Comparison of ENCODE assay signal across 16 cellular contexts in genomic region chr11:116719102-116719501, GRCh38. TPM values are rescaled to one million over a fixed set of nuclear protein-coding genes. Genes with fewer than 3 reads are reported as not detected.
DNase-seq lines count a peak whose midpoint lies in the region; ATAC-seq, FAIRE-seq and TF ChIP-seq lines count a peak whose summit lies in the region.
"Had no signal": no experiment of that assay in that cellular context is flagged by ENCODE, and none has a peak within 500 bp of the region (broad histone marks: within the 10 kb centered on the region; RNA-seq: fewer than 3 reads in every experiment).

No MANE protein-coding gene starts in this region.

- BruUV-seq in K562 (replicated peaks; lab: Mats Ljungman, UMichigan): no TSS peak

- no peak for TF ChIP-seq CTCF in K562 (IDR thresholded peaks at IDR 0.05 in 2 of 3, conservative IDR thresholded peaks at IDR 0.05 in 1 of 3; ENCODE audit: insufficient read depth in 2 of 3, low read depth in 1 of 3, low read length in 3 of 3)
- TF ChIP-seq CTCF in gastroesophageal sphincter (IDR thresholded peaks at IDR 0.05): no peak

- DNase-seq in Daoy (ENCODE audit: low read depth) (peak; percentile 16), NCI-H146 (lab: John Stamatoyannopoulos, UW) (peak; percentile 78), K562 (ENCODE audit: extremely low read depth in 1 of 4, low spot score in 3 of 4) (no peak), small intestine (peak; percentile 27), NCI-H446 treated with DMSO at 0.1 percent for 48 hours (lab: John Stamatoyannopoulos, UW) (no peak)
- DNase-seq in activated naive CD4-positive, alpha-beta T cell (lab: John Stamatoyannopoulos, UW): no peak
- DNase-seq: ACHN; CD4-positive, alpha-beta T cell; DND-41; H7 had no signal

- no peaks in the 10 kb centered on the region for H3K9me1 ChIP-seq in K562 (ENCODE audit: control insufficient read depth, insufficient read depth, low read length)

- H2AFZ ChIP-seq in K562 (ENCODE audit: low read depth, low read length): no peak overlapping the region
- H2AFZ ChIP-seq: GM23338 had no signal

- H3K9me3 ChIP-seq in K562 (replicated peaks; ENCODE audit: control insufficient read depth, insufficient read depth, low read depth, low read length) (no peaks in the 10 kb centered on the region), small intestine (ENCODE audit: control insufficient read depth, low read depth) (no peaks in the 10 kb centered on the region), gastroesophageal sphincter (peaks cover 0 to under 1% (median 0%) of the 10 kb centered on the region in 3 donors)

- CTCF ChIA-PET in K562 (lab: Yijun Ruan, JAX; ENCODE audit: low intra/inter-chr PET ratio): no interaction called here

- H3K79me2 ChIP-seq in K562 (ENCODE audit: control insufficient read depth, insufficient read depth, low read length): no peaks in the 10 kb centered on the region

- in situ Hi-C loops in K562 (cut with MboI): no loop called here

- no peak overlapping the region for H3K4me3 ChIP-seq in K562
- H3K4me3 ChIP-seq in small intestine (ENCODE audit: low read depth in 1 of 2, low read length in 2 of 2): no peak overlapping the region
- H3K4me3 ChIP-seq in gastroesophageal sphincter: no peak overlapping the region
- H3K4me3 ChIP-seq: GM12878, GM23338 had no signal

- H3K4me1 ChIP-seq in K562 (replicated peaks in 1 of 2; ENCODE audit: control insufficient read depth in 2 of 2, insufficient read depth in 2 of 2, low read length in 2 of 2) (no peaks in the 10 kb centered on the region), small intestine (ENCODE audit: control insufficient read depth in 2 of 2, insufficient read depth in 1 of 2, low read depth in 1 of 2, low read length in 1 of 2) (peaks cover 0 to 1% of the 10 kb centered on the region in 2 donors), gastroesophageal sphincter (no peaks in the 10 kb centered on the region)

- no peak for TF ChIP-seq POLR2A in K562 (conservative IDR thresholded peaks at IDR 0.05)
- no peak for TF ChIP-seq POLR2A in gastroesophageal sphincter (IDR thresholded peaks at IDR 0.05)

- no peak for ATAC-seq in K562
- no peak for ATAC-seq in gastroesophageal sphincter
- ATAC-seq: GM12878, GM23338 had no signal

- 0 out of 2 replicates have a peak, but pooled peaks cover 3% of the 10 kb centered on the region for H4K20me1 ChIP-seq in K562 (replicated peaks; ENCODE audit: control insufficient read depth, insufficient read depth, low read length)

- H3K27me3 ChIP-seq in K562 (ENCODE audit: control insufficient read depth in 2 of 2, insufficient read depth in 2 of 2, low read length in 2 of 2): peaks cover 15 to 56% of the 10 kb centered on the region in 2 experiments; a peak in 4 of 5 replicates
- H3K27me3 ChIP-seq in small intestine (ENCODE audit: control insufficient read depth in 2 of 2, insufficient read depth in 2 of 2, low read length in 2 of 2): no peaks in the 10 kb centered on the region
- peaks cover 4% of the 10 kb centered on the region for H3K27me3 ChIP-seq in gastroesophageal sphincter

- POLR2A ChIA-PET in K562 (lab: Yijun Ruan, JAX): interaction anchor here (0.7 to 1.2 kb wide), 4 partner anchors 28 to 1460 kb away, joined by 3 to 6 read pairs (median 3); no protein-coding TSS in a partner anchor

- TF ChIP-seq RAD21 in K562 (CRISPR knock-in tag; conservative IDR thresholded peaks at IDR 0.05 in 1 of 2, IDR thresholded peaks at IDR 0.05 in 1 of 2): no peak

- H3K36me3 ChIP-seq in K562 (ENCODE audit: control insufficient read depth, insufficient read depth, low read length) (no peaks in the 10 kb centered on the region), small intestine (ENCODE audit: control insufficient read depth in 2 of 2, insufficient read depth in 2 of 2, low read length in 2 of 2) (no peaks in the 10 kb centered on the region), gastroesophageal sphincter (no peaks in the 10 kb centered on the region)

- H3K27ac ChIP-seq in K562 (ENCODE audit: extremely low read depth, low read depth, low read length) (no peak overlapping the region), small intestine (ENCODE audit: low read depth in 1 of 2, low read length in 1 of 2) (no peak overlapping the region), gastroesophageal sphincter (no peak overlapping the region)
- H3K27ac ChIP-seq: KMS-11 had no signal

- intact Hi-C loops in K562 (cut with micrococcal nuclease): no loop called here

- H3K4me2 ChIP-seq in K562 (ENCODE audit: insufficient read depth, low read length): no peak overlapping the region
- H3K4me2 ChIP-seq: GM23338, KMS-11 had no signal

- FAIRE-seq in K562 (lab: Jason Lieb, UNC) (no peak), small intestine (lab: Jason Lieb, UNC) (no peak)
- FAIRE-seq: D721Med, GM12878, GM18507 had no signal

- no peak overlapping the region for H3K9ac ChIP-seq in K562 (ENCODE audit: insufficient read depth in 1 of 2, low read depth in 2 of 2, low read length in 2 of 2)
- H3K9ac ChIP-seq: KMS-11 had no signal

- no peak for TF ChIP-seq EP300 in K562 (IDR thresholded peaks at IDR 0.05; ENCODE audit: low read length)
- no peak for TF ChIP-seq EP300 in gastroesophageal sphincter (IDR thresholded peaks at IDR 0.05)

- 0% methylated on average over 3 of the region's 3 CpGs for WGBS in K562 (ENCODE audit: insufficient coverage, low coverage, missing lambda C conversion rate)
- WGBS in small intestine, 3 donors: 67 to 70% (median 70%) methylated on average over 3 of the region's 3 CpGs
- WGBS in gastroesophageal sphincter (ENCODE audit: low coverage in 1 of 2), 2 donors: no CpG with 5 or more reads among the region's 3 CpGs

TF ChIP-seq in K562, 482 proteins besides CTCF, POLR2A, EP300 and RAD21:
- TF ChIP-seq PATZ1 (CRISPR knock-in tag; IDR thresholded peaks at IDR 0.05; ENCODE audit: borderline replicate concordance): no peak
- no peak for TF ChIP-seq JUNB (CRISPR knock-in tag; conservative IDR thresholded peaks at IDR 0.05)
- peak; percentile 65 for TF ChIP-seq PRDM10 (IDR thresholded peaks at IDR 0.05; ENCODE audit: partially characterized antibody)

RNA-seq across cellular contexts. Expression of gene BUD13, which starts 53.7 kb away (rescaled TPM):
- total RNA-seq in Daoy (2014; rRNA removed; shearing (Covaris generic)): 23.2 and 31.8 TPM in 2 replicates
- total RNA-seq in K562 (2011; cell fraction: chromatin; rRNA removed; ENCODE audit: low replicate concordance): 15.6 and 21.6 TPM in 2 replicates
- 11.8 and 13.9 TPM in 2 replicates for total RNA-seq in K562 (2011; cell fraction: nucleolus; rRNA removed)
- total RNA-seq in K562 (2011; cell fraction: nucleoplasm; rRNA removed): 14.7 and 15.7 TPM in 2 replicates
- total RNA-seq in K562 (2014; rRNA removed): 25.1 and 28.0 TPM in 2 replicates
- total RNA-seq in K562 (2014; rRNA removed; fragmentation: Illumina TruSeq; extraction: Trizol): 20.5 and 24.2 TPM in 2 replicates
- 30.7 and 31.1 TPM in 2 replicates for total RNA-seq in K562 (2015; rRNA removed; fragmentation: Illumina TruSeq; extraction: Trizol)
- 19.9 and 22.9 TPM in 2 replicates for total RNA-seq in K562 (2021)
- polyA plus RNA-seq in K562 (2011; rRNA removed): 23.9 and 27.1 TPM in 2 replicates
- 22.8 and 30.1 TPM in 2 replicates for polyA plus RNA-seq in K562 (2011; cell fraction: cytosol; rRNA removed)
- polyA plus RNA-seq in K562 (2011; cell fraction: nucleus; rRNA removed): 21.3 and 23.8 TPM in 2 replicates
- 14.8 and 19.9 TPM in 2 replicates for polyA plus RNA-seq in K562 (2012)
- polyA plus RNA-seq in K562 (2014; fragmentation: Illumina TruSeq; extraction: Trizol): 32.5 and 34.1 TPM in 2 replicates
- 10 to 100 TPM in 1 of 2 experiments, 1 to 10 TPM in 1; 9.5 to 10.6 TPM for polyA plus RNA-seq in K562 (2014; fragmentation: Nextera tagmentation; extraction: Ambion mirVana)
- polyA plus RNA-seq in K562 (2014; rRNA removed): 27.1 and 28.2 TPM in 2 replicates
- 34.5 and 34.7 TPM in 2 replicates for polyA minus RNA-seq in K562 (2011; rRNA and poly(A)+ RNA removed)
- 15.0 and 16.0 TPM in 2 replicates for polyA minus RNA-seq in K562 (2011; cell fraction: cytosol; rRNA and poly(A)+ RNA removed)
- polyA minus RNA-seq in K562 (2011; cell fraction: nucleus; rRNA and poly(A)+ RNA removed): 10.0 and 16.0 TPM in 2 replicates
- 10 to 100 TPM; 13.6 to 29.1 (median 18.4) TPM for polyA plus RNA-seq in small intestine
- total RNA-seq in gastroesophageal sphincter: 10 to 100 TPM; 13.5 to 17.3 (median 15.8) TPM

Comparison
In these comparisons a context has a peak if more than half of its experiments do, and no peak if none do; other contexts are left out.
1. DNase-seq: peak in Daoy (single experiment), NCI-H146 (single experiment) and small intestine (single experiment); none in K562 (0 of 4), NCI-H446 treated with DMSO at 0.1 percent for 48 hours (single experiment) and activated naive CD4-positive, alpha-beta T cell (0 of 4).